ENCODE assay signal across 1 cellular context in the genomic region with DNA sequence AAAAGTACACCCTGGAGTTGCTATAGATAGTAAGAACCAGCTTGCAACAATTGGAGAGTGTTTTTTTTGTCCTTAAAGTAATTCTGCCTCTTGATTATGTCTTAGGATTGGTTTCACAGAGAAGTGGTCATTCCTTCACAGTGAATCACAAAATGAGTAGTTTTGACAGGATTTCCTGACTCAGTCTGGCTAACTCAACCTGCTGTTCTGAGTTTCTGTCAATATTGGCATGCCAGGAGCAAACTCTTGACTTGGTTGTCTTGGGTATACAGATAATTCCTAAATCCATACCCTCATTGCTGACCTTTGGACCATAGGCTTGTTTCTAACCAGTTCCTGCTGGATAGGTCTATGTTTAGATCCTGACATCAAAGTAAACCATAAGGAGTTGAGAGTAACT.
TF ChIP-seq lines count a peak whose summit lies in the region.

No MANE protein-coding gene starts in this region.

TF ChIP-seq in IMR-90, 13 proteins besides CTCF, POLR2A, EP300 and RAD21:
- TF ChIP-seq RFX5 (IDR thresholded peaks at IDR 0.05; ENCODE audit: low read depth, low read length) (no peak), FOS (IDR thresholded peaks at IDR 0.05; ENCODE audit: low read depth, low read length) (peak; percentile 46; the same call in 1 of the 2 replicates)
